9 cellular contexts compared by ENCODE assay signal in genomic region chr17:45948881-45949624, GRCh38. TPM values are rescaled to one million over a fixed set of nuclear protein-coding genes. Genes with fewer than 3 reads are reported as not detected.
DNase-seq lines count a peak whose midpoint lies in the region; ATAC-seq and TF ChIP-seq lines count a peak whose summit lies in the region.
"Had no signal": no experiment of that assay in that cellular context is flagged by ENCODE, and none has a peak within 500 bp of the region (broad histone marks: within the 10 kb centered on the region; RNA-seq: fewer than 3 reads in every experiment).

No MANE protein-coding gene starts in this region.

- no peak overlapping the region for H3K4me3 ChIP-seq in OCI-LY7 (ENCODE audit: low read depth, low read length, poor library complexity, severe bottlenecking)
- H3K4me3 ChIP-seq: BLaER1 had no signal

- no peaks in the 10 kb centered on the region for H4K20me1 ChIP-seq in OCI-LY7 (ENCODE audit: insufficient read depth, low read length)
- H4K20me1 ChIP-seq: BLaER1 had no signal

- H2AFZ ChIP-seq in OCI-LY7 (ENCODE audit: low read length) = peak overlapping the region; percentile 47; the same call in 1 of the 2 replicates

- no peaks in the 10 kb centered on the region for H3K79me2 ChIP-seq in OCI-LY7 (ENCODE audit: insufficient read depth, low read depth, low read length)

- CTCF ChIA-PET in OCI-LY7 (lab: Charles Lee; ENCODE audit: unreplicated experiment) = interaction anchor here (0.6 kb wide), 1 partner anchor 48 kb away, joined by 3 read pairs; no protein-coding TSS in a partner anchor

- TF ChIP-seq CTCF in OCI-LY7 (conservative IDR thresholded peaks at IDR 0.05; ENCODE audit: low read length) = peak; percentile 74

- DNase-seq in NCI-H1436 (lab: John Stamatoyannopoulos, UW) (peak; percentile 74), NCI-H1436 treated with DMSO at 0.1 percent for 48 hours (lab: John Stamatoyannopoulos, UW) (no peak), OCI-LY7 (ENCODE audit: low spot score) (peak; percentile 52), activated T-helper 1 cell treated with Interleukin-2 at 50 U/mL for 16 hours (ENCODE audit: low read depth) (peak; percentile 26), fibroblast of gingiva (ENCODE audit: low read depth) (peak; percentile 53), myocyte (ENCODE audit: low read depth) (peak; percentile 72)
- peak; percentile 62 to 81 for DNase-seq in stimulated activated effector memory CD8-positive, alpha-beta T cell treated with anti-CD3 and anti-CD28 coated beads, Interleukin-12 subunit alpha, Interleukin-12 subunit beta, amount 100 ng/mL, for 72 hours (ENCODE audit: low spot score in 2 of 2)

- no peaks in the 10 kb centered on the region for H3K4me1 ChIP-seq in OCI-LY7 (ENCODE audit: insufficient read depth, low read length, poor library complexity, severe bottlenecking)

- no peaks in the 10 kb centered on the region for H3K9me2 ChIP-seq in OCI-LY7 (ENCODE audit: insufficient read depth, low read length)

- H3K4me1 Mint-ChIP-seq in stimulated activated effector memory CD8-positive, alpha-beta T cell treated with anti-CD3 and anti-CD28 coated beads, Interleukin-12 subunit alpha, Interleukin-12 subunit beta, amount 100 ng/mL, for 72 hours = peaks cover 12% of the 10 kb centered on the region

- intact Hi-C loops in OCI-LY7 (cut with micrococcal nuclease; ENCODE audit: unreplicated experiment) = no loop called here

- no peak overlapping the region for H3K27ac ChIP-seq in OCI-LY7 (ENCODE audit: low read depth, low read length, poor library complexity, severe bottlenecking)
- H3K27ac ChIP-seq: BLaER1 had no signal

- peak; percentile 95 for ATAC-seq in stimulated activated effector memory CD8-positive, alpha-beta T cell treated with anti-CD3 and anti-CD28 coated beads, Interleukin-12 subunit alpha, Interleukin-12 subunit beta, amount 100 ng/mL, for 72 hours
- no peak for ATAC-seq in HG02840 (IDR thresholded peaks at IDR 0.05; ENCODE audit: low FRiP score, unreplicated experiment)

- peak overlapping the region; percentile 40 for H3K27ac Mint-ChIP-seq in stimulated activated effector memory CD8-positive, alpha-beta T cell treated with anti-CD3 and anti-CD28 coated beads, Interleukin-12 subunit alpha, Interleukin-12 subunit beta, amount 100 ng/mL, for 72 hours

- H3K4me3 Mint-ChIP-seq in stimulated activated effector memory CD8-positive, alpha-beta T cell treated with anti-CD3 and anti-CD28 coated beads, Interleukin-12 subunit alpha, Interleukin-12 subunit beta, amount 100 ng/mL, for 72 hours = peak overlapping the region; percentile 49

- H3K9me3 Mint-ChIP-seq in stimulated activated effector memory CD8-positive, alpha-beta T cell treated with anti-CD3 and anti-CD28 coated beads, Interleukin-12 subunit alpha, Interleukin-12 subunit beta, amount 100 ng/mL, for 72 hours = no peaks in the 10 kb centered on the region

- no peaks in the 10 kb centered on the region for H3K9me3 ChIP-seq in OCI-LY7 (ENCODE audit: low read length)
- H3K9me3 ChIP-seq: BLaER1 had no signal

- no peaks in the 10 kb centered on the region for H3K36me3 ChIP-seq in OCI-LY7 (ENCODE audit: insufficient read depth, low read length)
- H3K36me3 ChIP-seq: BLaER1 had no signal

- no peaks in the 10 kb centered on the region for H3K36me3 Mint-ChIP-seq in stimulated activated effector memory CD8-positive, alpha-beta T cell treated with anti-CD3 and anti-CD28 coated beads, Interleukin-12 subunit alpha, Interleukin-12 subunit beta, amount 100 ng/mL, for 72 hours

- POLR2A ChIA-PET in OCI-LY7 (lab: Charles Lee) = no interaction called here

- peak overlapping the region; percentile 32; the same call in 1 of the 2 replicates for H3K4me2 ChIP-seq in OCI-LY7 (ENCODE audit: low read length)
- H3K4me2 ChIP-seq: BLaER1 had no signal

- BruUV-seq in OCI-LY7 (replicated peaks; lab: Mats Ljungman, UMichigan) = no TSS peak

RNA-seq across cellular contexts. Expression of gene STH, which starts 50.0 kb away (rescaled TPM):
- total RNA-seq in OCI-LY7 (2014; rRNA removed; shearing (Covaris generic)) = not detected in 2 replicates
- total RNA-seq in OCI-LY7 (2022) (not detected in 2 replicates), myocyte (not detected in 2 replicates)
- not detected for polyA plus RNA-seq in myocyte (2012)

RNA-seq across cellular contexts. Expression of gene MAPT, which starts 54.7 kb away (rescaled TPM):
- 0.44 TPM in 1 of 2 replicates, not detected in the other for total RNA-seq in OCI-LY7 (2014; rRNA removed; shearing (Covaris generic))
- total RNA-seq in OCI-LY7 (2022) = not detected in 2 replicates
- 0.05 TPM in 2 replicates for total RNA-seq in myocyte
- 0.25 TPM for polyA plus RNA-seq in myocyte (2012)
